Comparison of ENCODE assay signal across 23 cellular contexts in genomic region chr9:87084407-87084806, GRCh38.
DNase-seq lines count a peak whose midpoint lies in the region; ATAC-seq, FAIRE-seq and TF ChIP-seq lines count a peak whose summit lies in the region.
"Had no signal": no experiment of that assay in that cellular context is flagged by ENCODE, and none has a peak within 500 bp of the region (broad histone marks: within the 10 kb centered on the region; RNA-seq: fewer than 3 reads in every experiment).

No MANE protein-coding gene starts in this region.

- H2AFZ ChIP-seq in mesenchymal stem cell (ENCODE audit: low read depth, low read length), result no peak overlapping the region

- TF ChIP-seq POLR2A in H54 (IDR thresholded peaks at IDR 0.05; ENCODE audit: low read depth, low read length), result no peak
- TF ChIP-seq POLR2A in right lobe of liver (IDR thresholded peaks at IDR 0.05), result no peak

- peak; percentile 57 for DNase-seq in RWPE2 (ENCODE audit: low spot score)
- DNase-seq in mesenchymal stem cell, result no peak
- DNase-seq in neural crest cell (ENCODE audit: low read depth, low spot score), result no peak
- no peak for DNase-seq in H54 (ENCODE audit: insufficient read length, low spot score)
- no peak for DNase-seq in right lobe of liver
- DNase-seq in NCI-H128 (lab: John Stamatoyannopoulos, UW; ENCODE audit: unreplicated experiment), result no peak
- DNase-seq in natural killer cell treated with Interleukin-12 subunit alpha and Interleukin-12 subunit beta and Interleukin-15 and Interleukin-18, amount 100 ng/mL, for 72 hours (ENCODE audit: low spot score), result no peak
- DNase-seq: CD4-positive, CD25-positive, alpha-beta regulatory T cell; CD8-positive, alpha-beta T cell; DMS153; DND-41; GOT3; H7 had no signal

- intact Hi-C loops in right lobe of liver (cut with DNase I), result no loop called here

- no peak overlapping the region for H3K9ac ChIP-seq in mesenchymal stem cell (ENCODE audit: low read length)
- H3K9ac ChIP-seq: BLaER1 had no signal

- peaks cover 8% of the 10 kb centered on the region for H3K9me3 Mint-ChIP-seq in neural crest cell
- H3K9me3 Mint-ChIP-seq in stimulated activated memory B cell treated with anti-CD40 and anti-IgM and Interleukin-4, amounts not matched to agents 10 μg/mL and 1 μg/mL and 100 μg/mL, for 72 hours, result peaks cover 5% of the 10 kb centered on the region
- H3K9me3 Mint-ChIP-seq in natural killer cell treated with Interleukin-12 subunit alpha and Interleukin-12 subunit beta and Interleukin-15 and Interleukin-18, amount 100 ng/mL, for 72 hours, result no peaks in the 10 kb centered on the region
- H3K9me3 Mint-ChIP-seq: CD8-positive, alpha-beta T cell had no signal

- peak overlapping the region; percentile 52 for H3K27ac Mint-ChIP-seq in neural crest cell (ENCODE audit: unreplicated experiment)
- no peak overlapping the region for H3K27ac Mint-ChIP-seq in stimulated activated memory B cell treated with anti-CD40 and anti-IgM and Interleukin-4, amounts not matched to agents 10 μg/mL and 1 μg/mL and 100 μg/mL, for 72 hours
- H3K27ac Mint-ChIP-seq in natural killer cell treated with Interleukin-12 subunit alpha and Interleukin-12 subunit beta and Interleukin-15 and Interleukin-18, amount 100 ng/mL, for 72 hours, result no peak overlapping the region
- H3K27ac Mint-ChIP-seq: B cell; CD4-positive, CD25-positive, alpha-beta regulatory T cell; CD8-positive, alpha-beta T cell had no signal

- H2BK12ac ChIP-seq in mesenchymal stem cell (ENCODE audit: low read length in 2 of 2), result peak overlapping the region in 1 of 2 experiments; percentile 10

- H3K27ac ChIP-seq in RWPE2 (ENCODE audit: poor library complexity, severe bottlenecking) (no peak overlapping the region), mesenchymal stem cell (ENCODE audit: low read length, poor library complexity, severe bottlenecking) (no peak overlapping the region), right lobe of liver (no peak overlapping the region)
- H3K27ac ChIP-seq: 22Rv1, BLaER1, C4-2B had no signal

- no peak overlapping the region for H4K8ac ChIP-seq in mesenchymal stem cell (ENCODE audit: low read length)

- no peaks in the 10 kb centered on the region for H3K79me1 ChIP-seq in mesenchymal stem cell (replicated peaks; ENCODE audit: low read length, poor library complexity, severe bottlenecking)

- H3K4me1 Mint-ChIP-seq in neural crest cell, result peaks cover 45% of the 10 kb centered on the region
- no peaks in the 10 kb centered on the region for H3K4me1 Mint-ChIP-seq in stimulated activated memory B cell treated with anti-CD40 and anti-IgM and Interleukin-4, amounts not matched to agents 10 μg/mL and 1 μg/mL and 100 μg/mL, for 72 hours
- H3K4me1 Mint-ChIP-seq in natural killer cell treated with Interleukin-12 subunit alpha and Interleukin-12 subunit beta and Interleukin-15 and Interleukin-18, amount 100 ng/mL, for 72 hours (ENCODE audit: low read depth in 2 of 2), result no peaks in the 10 kb centered on the region
- H3K4me1 Mint-ChIP-seq: B cell; CD4-positive, CD25-positive, alpha-beta regulatory T cell had no signal

- H3K27me3 ChIP-seq in RWPE2 (ENCODE audit: insufficient read depth, poor library complexity, severe bottlenecking) (no peaks in the 10 kb centered on the region), mesenchymal stem cell (ENCODE audit: control insufficient read depth in 1 of 2, insufficient read depth in 1 of 2, low read length in 2 of 2) (no peaks in the 10 kb centered on the region), right lobe of liver (no peaks in the 10 kb centered on the region)
- H3K27me3 ChIP-seq: BLaER1 had no signal

- TF ChIP-seq CTCF in RWPE2 (IDR thresholded peaks at IDR 0.05; ENCODE audit: poor library complexity, severe bottlenecking) (no peak), neural crest cell (conservative IDR thresholded peaks at IDR 0.05) (no peak), right lobe of liver (IDR thresholded peaks at IDR 0.05) (no peak)

- no peak overlapping the region for H2BK120ac ChIP-seq in mesenchymal stem cell (ENCODE audit: low read depth, low read length)

- H3K27me3 Mint-ChIP-seq in neural crest cell (ENCODE audit: low read depth), result no peaks in the 10 kb centered on the region
- no peaks in the 10 kb centered on the region for H3K27me3 Mint-ChIP-seq in stimulated activated memory B cell treated with anti-CD40 and anti-IgM and Interleukin-4, amounts not matched to agents 10 μg/mL and 1 μg/mL and 100 μg/mL, for 72 hours
- H3K27me3 Mint-ChIP-seq in natural killer cell treated with Interleukin-12 subunit alpha and Interleukin-12 subunit beta and Interleukin-15 and Interleukin-18, amount 100 ng/mL, for 72 hours, result peaks cover 5 to 26% of the 10 kb centered on the region in 2 donors
- H3K27me3 Mint-ChIP-seq: B cell; CD4-positive, CD25-positive, alpha-beta regulatory T cell had no signal

- no peak for ATAC-seq in RWPE2 (ENCODE audit: low read depth)
- peak; percentile 20 for ATAC-seq in stimulated activated memory B cell treated with anti-CD40 and anti-IgM and Interleukin-4, amounts not matched to agents 10 μg/mL and 1 μg/mL and 100 μg/mL, for 72 hours
- ATAC-seq in right lobe of liver, result no peak
- no peak for ATAC-seq in natural killer cell treated with Interleukin-12 subunit alpha and Interleukin-12 subunit beta and Interleukin-15 and Interleukin-18, amount 100 ng/mL, for 72 hours
- ATAC-seq: CD8-positive, alpha-beta T cell; HCT116 had no signal

- H3K4ac ChIP-seq in mesenchymal stem cell (ENCODE audit: low read depth in 1 of 2, low read length in 2 of 2), result no peak overlapping the region

- H3K18ac ChIP-seq in mesenchymal stem cell (ENCODE audit: low read depth in 1 of 2, low read length in 2 of 2), result no peak overlapping the region

- H3K23ac ChIP-seq in mesenchymal stem cell (ENCODE audit: low read length in 2 of 2), result no peak overlapping the region

- peak overlapping the region; percentile 14 for H4K91ac ChIP-seq in mesenchymal stem cell (ENCODE audit: low read length)

- H3K36me3 ChIP-seq in RWPE2 (ENCODE audit: low read depth), result no peaks in the 10 kb centered on the region
- no peaks in the 10 kb centered on the region for H3K36me3 ChIP-seq in mesenchymal stem cell (ENCODE audit: control insufficient read depth in 1 of 2, insufficient read depth in 2 of 2, low read depth in 1 of 2, low read length in 2 of 2)
- no peaks in the 10 kb centered on the region for H3K36me3 ChIP-seq in right lobe of liver
- H3K36me3 ChIP-seq: BLaER1 had no signal

- H2BK15ac ChIP-seq in mesenchymal stem cell (ENCODE audit: low read depth, poor library complexity, severe bottlenecking), result no peak overlapping the region

- no peaks in the 10 kb centered on the region for H3K36me3 Mint-ChIP-seq in neural crest cell (ENCODE audit: low read depth)
- no peaks in the 10 kb centered on the region for H3K36me3 Mint-ChIP-seq in stimulated activated memory B cell treated with anti-CD40 and anti-IgM and Interleukin-4, amounts not matched to agents 10 μg/mL and 1 μg/mL and 100 μg/mL, for 72 hours
- no peaks in the 10 kb centered on the region for H3K36me3 Mint-ChIP-seq in natural killer cell treated with Interleukin-12 subunit alpha and Interleukin-12 subunit beta and Interleukin-15 and Interleukin-18, amount 100 ng/mL, for 72 hours
- H3K36me3 Mint-ChIP-seq: CD4-positive, CD25-positive, alpha-beta regulatory T cell; CD8-positive, alpha-beta T cell had no signal

- 96% methylated on average over 12 of the region's 12 CpGs for WGBS in mesenchymal stem cell
- WGBS in right lobe of liver (ENCODE audit: insufficient coverage, low coverage, low lambda C conversion rate, missing lambda C conversion rate), result no CpG with 5 or more reads among the region's 12 CpGs

- no peak for FAIRE-seq in H54 (lab: Jason Lieb, UNC)
- FAIRE-seq: A204.1, G401.6, GM12892 had no signal

- no peaks in the 10 kb centered on the region for H3K4me1 ChIP-seq in RWPE2 (ENCODE audit: insufficient read depth, poor library complexity, severe bottlenecking)
- H3K4me1 ChIP-seq in mesenchymal stem cell (ENCODE audit: control insufficient read depth, insufficient read depth, low read depth, low read length), result no peaks in the 10 kb centered on the region
- no peaks in the 10 kb centered on the region for H3K4me1 ChIP-seq in right lobe of liver
- H3K4me1 ChIP-seq: BLaER1, Caco-2 had no signal

- no peak overlapping the region for H3K14ac ChIP-seq in mesenchymal stem cell (ENCODE audit: low read length in 2 of 2)

- no peak overlapping the region for H2BK5ac ChIP-seq in mesenchymal stem cell (ENCODE audit: low read depth, low read length, poor library complexity, severe bottlenecking)

- H3K4me2 ChIP-seq in mesenchymal stem cell (ENCODE audit: low read length, poor library complexity, severe bottlenecking), result no peak overlapping the region
- H3K4me2 ChIP-seq: BLaER1 had no signal

- no peak overlapping the region for H3K4me3 ChIP-seq in RWPE2 (ENCODE audit: severe bottlenecking)
- H3K4me3 ChIP-seq in mesenchymal stem cell (ENCODE audit: insufficient read depth in 1 of 2, low read depth in 1 of 2, low read length in 2 of 2), result no peak overlapping the region
- no peak overlapping the region for H3K4me3 ChIP-seq in right lobe of liver
- H3K4me3 ChIP-seq: BLaER1 had no signal

- no peak overlapping the region for H2AK5ac ChIP-seq in mesenchymal stem cell (ENCODE audit: low read length, severe bottlenecking)

- H3K9me3 ChIP-seq in RWPE2 (ENCODE audit: severe bottlenecking), result no peaks in the 10 kb centered on the region
- peaks cover 5% of the 10 kb centered on the region for H3K9me3 ChIP-seq in mesenchymal stem cell (ENCODE audit: control insufficient read depth, low read length)
- no peaks in the 10 kb centered on the region for H3K9me3 ChIP-seq in right lobe of liver
- H3K9me3 ChIP-seq: Caco-2 had no signal

- no peak overlapping the region for H3K4me3 Mint-ChIP-seq in neural crest cell
- no peak overlapping the region for H3K4me3 Mint-ChIP-seq in stimulated activated memory B cell treated with anti-CD40 and anti-IgM and Interleukin-4, amounts not matched to agents 10 μg/mL and 1 μg/mL and 100 μg/mL, for 72 hours
- H3K4me3 Mint-ChIP-seq in natural killer cell treated with Interleukin-12 subunit alpha and Interleukin-12 subunit beta and Interleukin-15 and Interleukin-18, amount 100 ng/mL, for 72 hours, result no peak overlapping the region
- H3K4me3 Mint-ChIP-seq: B cell; CD4-positive, CD25-positive, alpha-beta regulatory T cell; CD8-positive, alpha-beta T cell had no signal
